Comparison of ENCODE assay signal across 12 cellular contexts in genomic region chr20:18504479-18505060, GRCh38. TPM values are rescaled to one million over a fixed set of nuclear protein-coding genes. Genes with fewer than 3 reads are reported as not detected.
DNase-seq lines count a peak whose midpoint lies in the region; ATAC-seq and TF ChIP-seq lines count a peak whose summit lies in the region.
"Had no signal": no experiment of that assay in that cellular context is flagged by ENCODE, and none has a peak within 500 bp of the region (broad histone marks: within the 10 kb centered on the region; RNA-seq: fewer than 3 reads in every experiment).

No MANE protein-coding gene starts in this region.

- H3K4me1 ChIP-seq in lung (ENCODE audit: control insufficient read depth in 2 of 2, insufficient read depth in 2 of 2, low read length in 2 of 2): peaks cover 5 to 6% of the 10 kb centered on the region in 2 donors
- H3K4me1 ChIP-seq in thyroid gland: peaks cover 13 to 14% of the 10 kb centered on the region in 2 donors

- ATAC-seq in lung (ENCODE audit: insufficient read depth, low FRiP score): no peak
- no peak for ATAC-seq in activated CD4-positive, CD25-positive, alpha-beta regulatory T cell treated with anti-CD3 and anti-CD28 coated beads, Interleukin-2, amount 50 U/mL, for 24 hours
- ATAC-seq: activated T-cell treated with anti-CD3 and anti-CD28 coated beads, Interleukin-2, amount 50 U/mL, for 72 hours had no signal

- H3K36me3 Mint-ChIP-seq in osteocyte (ENCODE audit: unreplicated experiment): no peaks in the 10 kb centered on the region

- H3K27me3 ChIP-seq in lung (ENCODE audit: control insufficient read depth, insufficient read depth) (no peaks in the 10 kb centered on the region), thyroid gland (no peaks in the 10 kb centered on the region)

- peaks cover 21% of the 10 kb centered on the region for H3K4me1 Mint-ChIP-seq in osteocyte (ENCODE audit: unreplicated experiment)

- no peaks in the 10 kb centered on the region for H3K9me3 Mint-ChIP-seq in osteocyte (ENCODE audit: unreplicated experiment)
- H3K9me3 Mint-ChIP-seq: activated T-cell treated with anti-CD3 and anti-CD28 coated beads, Interleukin-2, amount 50 U/mL, for 72 hours had no signal

- H3K27ac ChIP-seq in lung (ENCODE audit: low read depth in 1 of 2, low read length in 1 of 2) (no peak overlapping the region), thyroid gland (no peak overlapping the region)
- H3K27ac ChIP-seq: 22Rv1 had no signal

- no peak overlapping the region for H3K4me3 Mint-ChIP-seq in osteocyte (ENCODE audit: unreplicated experiment)
- H3K4me3 Mint-ChIP-seq: activated T-cell treated with anti-CD3 and anti-CD28 coated beads, Interleukin-2, amount 50 U/mL, for 72 hours had no signal

- H3K27ac Mint-ChIP-seq in osteocyte (ENCODE audit: unreplicated experiment): no peak overlapping the region
- H3K27ac Mint-ChIP-seq: activated T-cell treated with anti-CD3 and anti-CD28 coated beads, Interleukin-2, amount 50 U/mL, for 72 hours had no signal

- intact Hi-C loops in thyroid gland (cut with DNase I): loop anchor here (10.0 kb wide), 2 partner anchors 80 to 90 kb away; partner anchors contain the start of gene DTD1

- DNase-seq in NCI-H524 (lab: John Stamatoyannopoulos, UW): peak; percentile 12 to 16
- no peak for DNase-seq in NCI-H524 treated with DMSO at 0.1 percent for 48 hours (lab: John Stamatoyannopoulos, UW)
- peak; percentile 52 for DNase-seq in fibroblast of the aortic adventitia (ENCODE audit: low read depth)
- peak; percentile 30 for DNase-seq in lung (ENCODE audit: low spot score)
- DNase-seq in thyroid gland: peak; percentile 30 to 50
- no peak for DNase-seq in osteocyte (ENCODE audit: extremely low spot score, unreplicated experiment)
- DNase-seq in KG1 (lab: John Stamatoyannopoulos, UW): no peak
- DNase-seq: activated CD4-positive, alpha-beta T cell treated with anti-CD3 and anti-CD28 coated beads, Interleukin-2, amount 50 U/mL, for 1 hour; activated T-cell treated with anti-CD3 and anti-CD28 coated beads, Interleukin-2, amount 50 U/mL, for 72 hours; NCI-H226 had no signal

- H3K4me3 ChIP-seq in fibroblast of the aortic adventitia (ENCODE audit: low read depth, low read length) (no peak overlapping the region), lung (no peak overlapping the region), thyroid gland (replicated peaks in 1 of 3) (no peak overlapping the region)

- H3K36me3 ChIP-seq in lung (ENCODE audit: control insufficient read depth in 2 of 2, insufficient read depth in 2 of 2, low read length in 2 of 2) (no peaks in the 10 kb centered on the region), thyroid gland (no peaks in the 10 kb centered on the region)

- H3K9me3 ChIP-seq in lung (ENCODE audit: control insufficient read depth in 2 of 2, insufficient read depth in 1 of 2, low read length in 1 of 2): no peaks in the 10 kb centered on the region
- no peaks in the 10 kb centered on the region for H3K9me3 ChIP-seq in thyroid gland

- 68 to 78% methylated on average over 31 of the region's 31 CpGs for WGBS in lung, 2 donors
- 53 to 66% methylated on average over 26 to 31 of the region's 31 CpGs for WGBS in thyroid gland, 2 donors

- no peak for TF ChIP-seq POLR2A in thyroid gland (IDR thresholded peaks at IDR 0.05)

- TF ChIP-seq CTCF in fibroblast of the aortic adventitia (IDR thresholded peaks at IDR 0.05; ENCODE audit: insufficient read depth, low read length) (no peak), lung (IDR thresholded peaks at IDR 0.05; ENCODE audit: control extremely low read depth, extremely low read depth) (no peak), thyroid gland (IDR thresholded peaks at IDR 0.05) (no peak), osteocyte (IDR thresholded peaks at IDR 0.05) (no peak)

- H3K27me3 Mint-ChIP-seq in osteocyte (ENCODE audit: unreplicated experiment): peaks cover 8% of the 10 kb centered on the region

RNA-seq across cellular contexts. Expression of gene SEC23B, which starts 3.2 kb away (rescaled TPM):
- total RNA-seq in fibroblast of the aortic adventitia (ENCODE audit: low replicate concordance) (21.0 and 45.6 TPM in 2 replicates), lung (10 to 100 TPM; 52.6 to 79.5 TPM), thyroid gland (10 to 100 TPM; 60.5 to 94.1 (median 84.6) TPM), osteocyte (30.5 and 36.8 TPM in 2 replicates)
- polyA plus RNA-seq in lung: 10 to 100 TPM; 10.3 to 63.0 TPM

RNA-seq across cellular contexts. Expression of gene RBBP9, which starts 7.5 kb away (rescaled TPM):
- 6.4 and 34.6 TPM in 2 replicates for total RNA-seq in fibroblast of the aortic adventitia (ENCODE audit: low replicate concordance)
- 10 to 100 TPM; 13.1 to 19.3 TPM for total RNA-seq in lung
- 1 to 10 TPM; 6.3 to 7.5 TPM for polyA plus RNA-seq in lung
- total RNA-seq in thyroid gland: 100 to 1,000 TPM in 1 of 4 donors, 10 to 100 TPM in 3; 51.5 to 106 (median 66.3) TPM
- total RNA-seq in osteocyte: 12.7 and 14.3 TPM in 2 replicates

RNA-seq across cellular contexts. Expression of gene POLR3F, which starts 37.4 kb away (rescaled TPM):
- 4.3 and 13.7 TPM in 2 replicates for total RNA-seq in fibroblast of the aortic adventitia (ENCODE audit: low replicate concordance)
- 10 to 100 TPM in 1 of 2 donors, 1 to 10 TPM in 1; 7.3 to 13.3 TPM for total RNA-seq in lung
- polyA plus RNA-seq in lung: 1 to 10 TPM; 6.5 to 7.7 TPM
- total RNA-seq in thyroid gland: 10 to 100 TPM; 10.2 to 18.1 (median 13.9) TPM
- 9.4 and 9.5 TPM in 2 replicates for total RNA-seq in osteocyte

RNA-seq across cellular contexts. Expression of gene DZANK1, which starts 37.7 kb away (rescaled TPM):
- total RNA-seq in fibroblast of the aortic adventitia (ENCODE audit: low replicate concordance): 0.99 and 1.5 TPM in 2 replicates
- total RNA-seq in lung: 1 to 10 TPM; 6.4 to 7.6 TPM
- polyA plus RNA-seq in lung: 1 to 10 TPM; 1.8 to 3.1 TPM
- 10 to 100 TPM in 1 of 4 donors, 1 to 10 TPM in 3; 6.7 to 10.6 (median 8.5) TPM for total RNA-seq in thyroid gland
- 1.9 and 2.4 TPM in 2 replicates for total RNA-seq in osteocyte

Comparison
In these comparisons a context has a peak if more than half of its experiments do, and no peak if none do; other contexts are left out.
1. DNase-seq: peak in NCI-H524 (2 of 2), fibroblast of the aortic adventitia (single experiment), lung (single experiment) and thyroid gland (2 of 2); none in NCI-H524 treated with DMSO at 0.1 percent for 48 hours (single experiment), osteocyte (single experiment) and KG1 (single experiment).